In the genomic region with DNA sequence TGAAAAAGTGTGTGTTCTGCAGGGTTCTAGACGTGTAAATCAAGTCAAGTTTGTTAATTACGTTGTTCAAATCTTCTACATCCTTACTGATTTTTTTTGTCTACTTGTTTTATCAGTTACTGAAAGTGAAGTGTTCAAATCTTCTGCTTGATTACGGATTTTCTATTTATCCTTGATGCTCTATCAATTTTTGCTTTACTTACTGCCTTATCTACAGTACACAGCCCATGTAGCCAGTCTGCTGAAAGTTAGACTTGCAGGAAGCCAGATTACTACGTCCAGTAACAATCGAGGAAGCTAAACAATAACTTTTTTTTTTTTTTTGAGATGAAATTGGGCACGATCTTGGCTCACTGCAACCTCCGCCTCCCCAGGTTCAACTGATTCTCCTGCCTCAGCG, we compare ENCODE assay signal across 1 cellular context.
A peak's percentile ranks its signal among the peaks of the same experiment; 100 is the strongest.
TF ChIP-seq lines count a peak whose summit lies in the region.

No MANE protein-coding gene starts in this region.

TF ChIP-seq in K562, 482 proteins besides CTCF, POLR2A, EP300 and RAD21:
- TF ChIP-seq HDAC2 (IDR thresholded peaks at IDR 0.05) (0 out of 2 replicates have a peak, but pooled peaks have one; percentile 37), CBFA2T2 (conservative IDR thresholded peaks at IDR 0.05) (peak; percentile 37), HDAC1 (IDR thresholded peaks at IDR 0.05) (0 out of 4 replicates have a peak, but pooled peaks of 1 of the 2 experiments have one; percentile 18), ARID1B (IDR thresholded peaks at IDR 0.05) (peak; percentile 71), TCF3 (CRISPR knock-in tag; IDR thresholded peaks at IDR 0.05) (0 out of 2 replicates have a peak, but pooled peaks have one; percentile 41), TEAD4 (IDR thresholded peaks at IDR 0.05; ENCODE audit: low read length) (peak; percentile 58; the same call in 1 of the 2 replicates), TEAD4 (CRISPR knock-in tag; IDR thresholded peaks at IDR 0.05; ENCODE audit: borderline replicate concordance) (no peak), SAP30 (IDR thresholded peaks at IDR 0.05; ENCODE audit: borderline replicate concordance, insufficient read depth, low read depth, low read length, poor library complexity, severe bottlenecking) (no peak), NFE2L1 (tag; IDR thresholded peaks at IDR 0.05; ENCODE audit: borderline replicate concordance, low read depth) (no peak), FOXM1 (IDR thresholded peaks at IDR 0.05; ENCODE audit: low read depth) (0 out of 2 replicates have a peak, but pooled peaks have one; percentile 15), FOXM1 (CRISPR knock-in tag; IDR thresholded peaks at IDR 0.05; ENCODE audit: low read depth) (no peak), RCOR1 (IDR thresholded peaks at IDR 0.05; ENCODE audit: borderline replicate concordance in 1 of 2, low read depth in 2 of 2, low read length in 2 of 2) (peak in 1 of 2 experiments; percentile 78; a peak in 2 of 4 replicates), NCOR1 (IDR thresholded peaks at IDR 0.05) (peak; percentile 41), TAL1 (IDR thresholded peaks at IDR 0.05) (peak; percentile 58), RBFOX2 (IDR thresholded peaks at IDR 0.05; ENCODE audit: low read depth, low read length) (no peak), SOX6 (IDR thresholded peaks at IDR 0.05) (peak; percentile 82), CBFA2T3 (IDR thresholded peaks at IDR 0.05) (peak; percentile 76), SMARCA4 (IDR thresholded peaks at IDR 0.05) (peak; percentile 18; the same call in 1 of the 2 replicates), KDM1A (IDR thresholded peaks at IDR 0.05) (peak; percentile 68 to 75), ZNF384 (IDR thresholded peaks at IDR 0.05; ENCODE audit: low read depth, low read length) (peak; percentile 49; the same call in 1 of the 2 replicates)
- TF ChIP-seq, protein P1, sequence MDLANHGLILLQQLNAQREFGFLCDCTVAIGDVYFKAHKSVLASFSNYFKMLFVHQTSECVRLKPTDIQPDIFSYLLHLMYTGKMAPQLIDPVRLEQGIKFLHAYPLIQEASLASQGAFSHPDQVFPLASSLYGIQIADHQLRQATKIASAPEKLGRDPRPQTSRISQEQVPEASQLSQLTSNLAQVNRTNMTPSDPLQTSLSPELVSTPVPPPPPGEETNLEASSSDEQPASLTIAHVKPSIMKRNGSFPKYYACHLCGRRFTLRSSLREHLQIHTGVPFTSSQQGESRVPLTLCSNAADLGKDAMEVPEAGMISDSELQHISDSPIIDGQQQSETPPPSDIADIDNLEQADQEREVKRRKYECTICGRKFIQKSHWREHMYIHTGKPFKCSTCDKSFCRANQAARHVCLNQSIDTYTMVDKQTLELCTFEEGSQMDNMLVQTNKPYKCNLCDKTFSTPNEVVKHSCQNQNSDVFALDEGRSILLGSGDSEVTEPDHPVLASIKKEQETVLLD (IDR thresholded peaks at IDR 0.05) = no peak
TF ChIP-seq in K562: peak in this region for 15.
